In genomic region chr1:40315239-40315794, GRCh38 we compare ENCODE assay signal across 8 cellular contexts. TPM values are rescaled to one million over a fixed set of nuclear protein-coding genes. Genes with fewer than 3 reads are reported as not detected.
DNase-seq lines count a peak whose midpoint lies in the region; ATAC-seq and TF ChIP-seq lines count a peak whose summit lies in the region.

No MANE protein-coding gene starts in this region.

- peaks cover 2% of the 10 kb centered on the region for H3K36me3 Mint-ChIP-seq in activated CD4-positive, alpha-beta memory T cell treated with anti-CD3 and anti-CD28 coated beads for 36 hours

- TF ChIP-seq POLR2A in right lobe of liver (IDR thresholded peaks at IDR 0.05) = no peak

- H3K4me1 ChIP-seq in right lobe of liver = peaks cover 0 to 13% (median 0%) of the 10 kb centered on the region in 4 donors

- H3K9me3 Mint-ChIP-seq in activated CD4-positive, alpha-beta memory T cell treated with anti-CD3 and anti-CD28 coated beads for 36 hours = no peaks in the 10 kb centered on the region

- 4% methylated on average over 11 of the region's 42 CpGs for WGBS in right lobe of liver (ENCODE audit: insufficient coverage, low coverage, low lambda C conversion rate, missing lambda C conversion rate)

- DNase-seq in GM04504 (ENCODE audit: low read depth) (peak; percentile 48), NCI-H510A (lab: John Stamatoyannopoulos, UW) (peak; percentile 88), dorsolateral prefrontal cortex (peak; percentile 61 to 91 (median 89)), right lobe of liver (peak; percentile 76 to 85 (median 79))
- peak; percentile 91 for DNase-seq in activated CD4-positive, alpha-beta memory T cell treated with anti-CD3 and anti-CD28 coated beads for 36 hours
- peak; percentile 72 for DNase-seq in stimulated activated CD4-positive, alpha-beta T cell treated with anti-CD3 and anti-CD28 coated beads, Interleukin-2, amount 100 ng/mL, for 4 hours (ENCODE audit: low read depth)

- H3K27ac Mint-ChIP-seq in activated CD4-positive, alpha-beta memory T cell treated with anti-CD3 and anti-CD28 coated beads for 36 hours = no peak overlapping the region

- peaks cover 9% of the 10 kb centered on the region for H3K27me3 Mint-ChIP-seq in activated CD4-positive, alpha-beta memory T cell treated with anti-CD3 and anti-CD28 coated beads for 36 hours

- H3K4me3 Mint-ChIP-seq in activated CD4-positive, alpha-beta memory T cell treated with anti-CD3 and anti-CD28 coated beads for 36 hours = peak overlapping the region; percentile 85

- CTCF ChIA-PET in activated CD4-positive, alpha-beta memory T cell treated with anti-CD3 and anti-CD28 coated beads for 36 hours (lab: Charles Lee) = interaction anchor here (0.6 to 7.5 kb wide), 40 partner anchors 17 to 649 kb away, joined by 3 to 96 read pairs (median 4); partner anchors contain the start of genes PPT1 and ZMPSTE24

- intact Hi-C loops in activated CD4-positive, alpha-beta memory T cell treated with anti-CD3 and anti-CD28 coated beads for 36 hours (cut with micrococcal nuclease) = loop anchor here (1.0 to 5.0 kb wide), 4 partner anchors 23 to 162 kb away; partner anchors contain the start of gene ZMPSTE24
- intact Hi-C loops in dorsolateral prefrontal cortex (cut with DNase I) (loop anchor here (1.0 to 10.0 kb wide), 4 partner anchors 57 to 273 kb away; partner anchors contain the start of genes CAP1 (in 1 of the 2), RLF (in 1 of the 2) and ZMPSTE24 (in 1 of the 2)), right lobe of liver (cut with DNase I) (loop anchor here (10.0 kb wide), 1 partner anchor 171 kb away; no protein-coding TSS in a partner anchor)

- H3K36me3 ChIP-seq in right lobe of liver = no peaks in the 10 kb centered on the region

- H3K27me3 ChIP-seq in dorsolateral prefrontal cortex (peaks cover 0 to 30% (median 13%) of the 10 kb centered on the region in 45 donors), right lobe of liver (peaks cover 0 to 14% of the 10 kb centered on the region in 2 donors)

- POLR2A ChIA-PET in activated CD4-positive, alpha-beta memory T cell treated with anti-CD3 and anti-CD28 coated beads for 36 hours (lab: Charles Lee) = interaction anchor here (1.1 to 1.3 kb wide), 4 partner anchors 20 to 74 kb away, joined by 3 to 5 read pairs (median 4); partner anchors contain the start of gene SMAP2

- H3K9me3 ChIP-seq in right lobe of liver = no peaks in the 10 kb centered on the region

- ATAC-seq in HG02970 (IDR thresholded peaks at IDR 0.05; ENCODE audit: low FRiP score, unreplicated experiment) (peak; percentile 51), right lobe of liver (peak; percentile 86 to 95 (median 90)), HG02840 (IDR thresholded peaks at IDR 0.05; ENCODE audit: low FRiP score, unreplicated experiment) (no peak)

- H3K27ac ChIP-seq in dorsolateral prefrontal cortex = peak overlapping the region; percentile 76 to 100 (median 98)
- H3K27ac ChIP-seq in right lobe of liver = no peak overlapping the region

- TF ChIP-seq CTCF in dorsolateral prefrontal cortex (IDR thresholded peaks at IDR 0.05 in 54 of 56, conservative IDR thresholded peaks at IDR 0.05 in 2 of 56; ENCODE audit: low read depth in 1 of 56, partially characterized antibody in 56 of 56) (peak; percentile 69 to 98 (median 90)), right lobe of liver (IDR thresholded peaks at IDR 0.05) (peak; percentile 78 to 95 (median 81))

- H3K4me1 Mint-ChIP-seq in activated CD4-positive, alpha-beta memory T cell treated with anti-CD3 and anti-CD28 coated beads for 36 hours (ENCODE audit: low read depth) = peaks cover 47% of the 10 kb centered on the region

- H3K4me3 ChIP-seq in dorsolateral prefrontal cortex (peak overlapping the region; percentile 43 to 85 (median 66)), right lobe of liver (peak overlapping the region; percentile 29 to 48 (median 35))

RNA-seq across cellular contexts. Expression of gene COL9A2, which starts 1.8 kb away (rescaled TPM):
- total RNA-seq in activated CD4-positive, alpha-beta memory T cell treated with anti-CD3 and anti-CD28 coated beads for 36 hours = 10 to 100 TPM; 11.7 to 13.1 TPM
- total RNA-seq in dorsolateral prefrontal cortex = 100 to 1,000 TPM in 2 of 120 experiments, 10 to 100 TPM in 118; 11.0 to 162 (median 38.4) TPM
- total RNA-seq in right lobe of liver = under 1 TPM; 0.16 to 0.99 (median 0.46) TPM

RNA-seq across cellular contexts. Expression of gene ZMPSTE24, which starts 57.3 kb away (rescaled TPM):
- 10 to 100 TPM; 29.5 to 30.5 TPM for total RNA-seq in activated CD4-positive, alpha-beta memory T cell treated with anti-CD3 and anti-CD28 coated beads for 36 hours
- 10 to 100 TPM; 20.8 to 36.8 (median 28.6) TPM for total RNA-seq in dorsolateral prefrontal cortex
- 10 to 100 TPM; 21.1 to 36.9 (median 27.5) TPM for total RNA-seq in right lobe of liver

RNA-seq across cellular contexts. Expression of gene SMAP2, which starts 58.2 kb away (rescaled TPM):
- total RNA-seq in activated CD4-positive, alpha-beta memory T cell treated with anti-CD3 and anti-CD28 coated beads for 36 hours = 100 to 1,000 TPM; 250 to 254 TPM
- total RNA-seq in dorsolateral prefrontal cortex (100 to 1,000 TPM in 80 of 120 experiments, 10 to 100 TPM in 40; 58.5 to 148 (median 109) TPM), right lobe of liver (10 to 100 TPM; 23.7 to 41.5 (median 36.2) TPM)

Comparison
In these comparisons a context has a peak if more than half of its experiments do, and no peak if none do; other contexts are left out.
1. H3K27ac ChIP-seq: peak in dorsolateral prefrontal cortex (59 of 59); none in right lobe of liver (0 of 3).
2. RNA of gene COL9A2, which starts 1.8 kb away (total RNA-seq): 11.0 to 162 TPM in dorsolateral prefrontal cortex and 11.7 to 13.1 TPM in activated CD4-positive, alpha-beta memory T cell treated with anti-CD3 and anti-CD28 coated beads for 36 hours; 0.16 to 0.99 TPM in right lobe of liver; every median in the first group is over 4 times any median in the second.
3. Peak in every context shown above with its lines, with median percentiles within 50 percentile points of each other: DNase-seq.